Comparison of ENCODE assay signal across 8 cellular contexts in the genomic region with DNA sequence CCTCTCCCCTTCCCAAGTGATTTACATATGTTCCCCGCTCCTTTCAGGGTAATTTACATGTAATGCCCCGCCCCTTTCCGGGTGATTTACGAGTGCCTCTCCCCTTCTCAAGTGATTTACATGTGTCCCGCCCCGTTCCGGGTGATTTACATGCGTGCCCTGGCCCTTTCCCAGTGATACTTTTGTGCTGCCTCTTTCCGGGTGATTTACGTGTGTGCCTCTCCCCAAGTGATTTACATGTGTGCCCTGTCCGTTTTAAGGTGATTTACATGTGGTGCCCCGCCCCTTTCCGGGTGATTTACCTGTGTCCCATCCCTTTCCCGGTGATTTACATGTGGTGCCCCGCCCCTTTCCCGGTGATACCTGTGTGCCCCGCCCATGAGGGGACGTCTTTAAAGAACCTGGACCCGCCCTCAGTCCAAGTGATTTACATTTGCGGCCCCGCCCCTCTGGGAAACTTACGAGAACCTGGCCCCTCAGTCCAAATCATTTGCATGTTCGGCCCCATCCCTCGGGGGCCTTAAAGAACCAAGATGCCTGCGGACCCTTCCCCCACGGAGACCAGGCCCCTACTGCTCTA. TPM values are rescaled to one million over a fixed set of nuclear protein-coding genes. Genes with fewer than 3 reads are reported as not detected.
A peak's percentile ranks its signal among the peaks of the same experiment; 100 is the strongest.
DNase-seq lines count a peak whose midpoint lies in the region; TF ChIP-seq lines count a peak whose summit lies in the region.

No MANE protein-coding gene starts in this region.

- H4K20me1 ChIP-seq in Loucy (ENCODE audit: insufficient read depth, low read length, poor library complexity, severe bottlenecking) (peaks cover 18% of the 10 kb centered on the region), osteoblast (ENCODE audit: insufficient read depth, low read length) (peaks cover 18% of the 10 kb centered on the region)

- no peaks in the 10 kb centered on the region for H3K9me2 ChIP-seq in Loucy (replicated peaks; ENCODE audit: low read depth, low read length)

- no peaks in the 10 kb centered on the region for H3K79me2 ChIP-seq in Loucy (ENCODE audit: insufficient read depth, low read length)
- peaks cover 28% of the 10 kb centered on the region for H3K79me2 ChIP-seq in osteoblast (ENCODE audit: insufficient read depth, low read length)

- H3K9me3 ChIP-seq in ES-I3 (ENCODE audit: control insufficient read depth, insufficient read depth, low read length) = no peaks in the 10 kb centered on the region
- no peaks in the 10 kb centered on the region for H3K9me3 ChIP-seq in Loucy (ENCODE audit: insufficient read depth, low read depth, low read length)
- H3K9me3 ChIP-seq in osteoblast (ENCODE audit: low read depth, low read length) = no peaks in the 10 kb centered on the region
- no peaks in the 10 kb centered on the region for H3K9me3 ChIP-seq in tibial nerve

- H3K4me3 ChIP-seq in H7 (ENCODE audit: insufficient read depth, low read depth, low read length) (peak overlapping the region; percentile 73), Loucy (ENCODE audit: low read length, poor library complexity, severe bottlenecking) (peak overlapping the region; percentile 100), osteoblast (ENCODE audit: insufficient read depth, low read length) (peak overlapping the region; percentile 76), tibial nerve (peak overlapping the region; percentile 46 to 73 (median 72))

- in situ Hi-C loops in SK-MEL-5 (cut with HindIII; ENCODE audit: low pct_unique_long_range_greater_than_20kb, low sequenced_read_pairs) = no loop called here

- H3K4me1 ChIP-seq in ES-I3 (ENCODE audit: insufficient read depth, low read length) (peaks cover 7% of the 10 kb centered on the region; the same call in 1 of the 2 replicates), Loucy (ENCODE audit: insufficient read depth, low read length, poor library complexity, severe bottlenecking) (peaks cover 8% of the 10 kb centered on the region), osteoblast (ENCODE audit: insufficient read depth, low read length) (peaks cover 23% of the 10 kb centered on the region), tibial nerve (peaks cover 0 to 77% (median 15%) of the 10 kb centered on the region in 4 donors)

- TF ChIP-seq POLR2A in tibial nerve (IDR thresholded peaks at IDR 0.05) = no peak

- 1% methylated on average over 26 of the region's 26 CpGs for WGBS in tibial nerve, 2 donors

- H3K4me2 ChIP-seq in Loucy (ENCODE audit: low read depth, low read length, poor library complexity, severe bottlenecking) (peak overlapping the region; percentile 100), osteoblast (ENCODE audit: insufficient read depth, low read length) (peak overlapping the region; percentile 87)

- TF ChIP-seq CTCF in Loucy (conservative IDR thresholded peaks at IDR 0.05; ENCODE audit: low read length) = no peak
- no peak for TF ChIP-seq CTCF in osteoblast (IDR thresholded peaks at IDR 0.05; ENCODE audit: extremely low read depth, low read depth, low read length)
- TF ChIP-seq CTCF in tibial nerve (IDR thresholded peaks at IDR 0.05) = no peak

- H3K9ac ChIP-seq in ES-I3 (ENCODE audit: low read depth, low read length) = peak overlapping the region; percentile 98
- H3K9ac ChIP-seq in Loucy (ENCODE audit: low read depth, low read length, poor library complexity, severe bottlenecking) = peak overlapping the region; percentile 83

- H2AFZ ChIP-seq in Loucy (ENCODE audit: low read length) = peak overlapping the region; percentile 97
- H2AFZ ChIP-seq in osteoblast (ENCODE audit: low read length) = peak overlapping the region; percentile 89

- TF ChIP-seq EP300 in tibial nerve (IDR thresholded peaks at IDR 0.05) = no peak

- DNase-seq in H7 (peak; percentile 92), SK-MEL-5 (ENCODE audit: low read depth, low spot score) (peak; percentile 92), glomerular visceral epithelial cell (ENCODE audit: extremely low spot score) (peak; percentile 93), osteoblast (ENCODE audit: insufficient read length, low spot score, missing footprints) (peak; percentile 94), tibial nerve (ENCODE audit: low spot score in 2 of 2) (peak; percentile 67 to 72)
- DNase-seq in activated naive CD4-positive, alpha-beta T cell treated with anti-CD3 and anti-CD28 coated beads, Interleukin-2, amount 50 U/mL, for 16 hours = peak; percentile 84

- peaks cover 5% of the 10 kb centered on the region; the same call in 1 of the 2 replicates for H3F3A ChIP-seq in Loucy (ENCODE audit: low read depth)

- H3K27ac ChIP-seq in osteoblast (ENCODE audit: low read depth, low read length) = peak overlapping the region; percentile 9
- H3K27ac ChIP-seq in tibial nerve = peak overlapping the region; percentile 90 to 96 (median 95)

- peaks cover 8% of the 10 kb centered on the region for H3K27me3 ChIP-seq in H7 (ENCODE audit: control insufficient read depth, insufficient read depth, low read length)
- no peaks in the 10 kb centered on the region for H3K27me3 ChIP-seq in Loucy (ENCODE audit: insufficient read depth, low read length, poor library complexity, severe bottlenecking)
- H3K27me3 ChIP-seq in osteoblast (ENCODE audit: insufficient read depth, low read length) = no peaks in the 10 kb centered on the region
- no peaks in the 10 kb centered on the region for H3K27me3 ChIP-seq in tibial nerve

- H3K36me3 ChIP-seq in ES-I3 (ENCODE audit: insufficient read depth, low read length) = no peaks in the 10 kb centered on the region
- peaks cover 4% of the 10 kb centered on the region for H3K36me3 ChIP-seq in H7 (replicated peaks; ENCODE audit: control insufficient read depth, insufficient read depth, low read length)
- H3K36me3 ChIP-seq in Loucy (ENCODE audit: insufficient read depth, low read length) = peaks cover 20% of the 10 kb centered on the region; the same call in 1 of the 2 replicates
- H3K36me3 ChIP-seq in osteoblast (ENCODE audit: insufficient read depth, low read length) = peaks cover 27% of the 10 kb centered on the region
- peaks cover 0 to 33% (median 17%) of the 10 kb centered on the region in 3 donors for H3K36me3 ChIP-seq in tibial nerve

RNA-seq across cellular contexts. Expression of gene LENG9, which starts 0.6 kb away (rescaled TPM):
- total RNA-seq in H7 (2014; rRNA removed; shearing (Covaris generic)) = 3.5 and 7.9 TPM in 2 replicates
- total RNA-seq in SK-MEL-5 (2014; rRNA removed; shearing (Covaris generic)) = 6.1 and 7.2 TPM in 2 replicates
- 7.9 and 9.2 TPM in 2 replicates for polyA plus RNA-seq in SK-MEL-5 (2015; cell fraction: cytosol; rRNA removed)
- 1.5 and 3.3 TPM in 2 replicates for polyA plus RNA-seq in SK-MEL-5 (2015; cell fraction: nucleus; rRNA removed)
- total RNA-seq in osteoblast (14.4 and 21.4 TPM in 2 replicates), tibial nerve (10 to 100 TPM in 1 of 4 donors, 1 to 10 TPM in 3; 5.9 to 10.3 (median 9.4) TPM)

RNA-seq across cellular contexts. Expression of gene CDC42EP5, which starts 9.0 kb away (rescaled TPM):
- total RNA-seq in H7 (2014; rRNA removed; shearing (Covaris generic)) = 0.70 and 4.3 TPM in 2 replicates
- total RNA-seq in SK-MEL-5 (2014; rRNA removed; shearing (Covaris generic)) = 0.26 and 0.43 TPM in 2 replicates
- polyA plus RNA-seq in SK-MEL-5 (2015; cell fraction: cytosol; rRNA removed) = 0.12 and 0.87 TPM in 2 replicates
- 2.2 TPM in 1 of 2 replicates, not detected in the other for polyA plus RNA-seq in SK-MEL-5 (2015; cell fraction: nucleus; rRNA removed)
- 18.8 and 20.3 TPM in 2 replicates for total RNA-seq in osteoblast
- 10 to 100 TPM; 38.9 to 62.2 (median 50.2) TPM for total RNA-seq in tibial nerve

RNA-seq across cellular contexts. Expression of gene LENG8, which starts 15.1 kb away (rescaled TPM):
- total RNA-seq in H7 (2014; rRNA removed; shearing (Covaris generic)) = 25.3 and 30.7 TPM in 2 replicates
- 7.8 and 8.5 TPM in 2 replicates for total RNA-seq in SK-MEL-5 (2014; rRNA removed; shearing (Covaris generic))
- 28.4 and 32.4 TPM in 2 replicates for polyA plus RNA-seq in SK-MEL-5 (2015; cell fraction: cytosol; rRNA removed)
- polyA plus RNA-seq in SK-MEL-5 (2015; cell fraction: nucleus; rRNA removed) = 426 and 471 TPM in 2 replicates
- total RNA-seq in osteoblast (40.7 and 42.3 TPM in 2 replicates), tibial nerve (100 to 1,000 TPM; 189 to 389 (median 285) TPM)

RNA-seq across cellular contexts. Expression of gene LAIR2, which starts 38.5 kb away (rescaled TPM):
- total RNA-seq in H7 (2014; rRNA removed; shearing (Covaris generic)) = not detected in 2 replicates
- not detected in 2 replicates for total RNA-seq in SK-MEL-5 (2014; rRNA removed; shearing (Covaris generic))
- polyA plus RNA-seq in SK-MEL-5 (2015; cell fraction: cytosol; rRNA removed) = not detected in 2 replicates
- polyA plus RNA-seq in SK-MEL-5 (2015; cell fraction: nucleus; rRNA removed) = not detected in 2 replicates
- total RNA-seq in osteoblast (not detected in 2 replicates), tibial nerve (not detected)

RNA-seq across cellular contexts. Expression of gene TTYH1, which starts 48.9 kb away (rescaled TPM):
- total RNA-seq in H7 (2014; rRNA removed; shearing (Covaris generic)) = 13.4 and 17.7 TPM in 2 replicates
- 0.77 and 0.93 TPM in 2 replicates for total RNA-seq in SK-MEL-5 (2014; rRNA removed; shearing (Covaris generic))
- 1.6 and 2.6 TPM in 2 replicates for polyA plus RNA-seq in SK-MEL-5 (2015; cell fraction: cytosol; rRNA removed)
- 1.7 TPM in 1 of 2 replicates, not detected in the other for polyA plus RNA-seq in SK-MEL-5 (2015; cell fraction: nucleus; rRNA removed)
- total RNA-seq in osteoblast = not detected in 2 replicates
- total RNA-seq in tibial nerve = 10 to 100 TPM; 21.0 to 50.0 (median 34.9) TPM

Comparison
In these comparisons a context has a peak if more than half of its experiments do, and no peak if none do; other contexts are left out.
1. Peak in every context shown above with its lines: DNase-seq, H3K4me3 ChIP-seq and H3K27ac ChIP-seq.